Comparison of ENCODE assay signal across 8 cellular contexts in the genomic region with DNA sequence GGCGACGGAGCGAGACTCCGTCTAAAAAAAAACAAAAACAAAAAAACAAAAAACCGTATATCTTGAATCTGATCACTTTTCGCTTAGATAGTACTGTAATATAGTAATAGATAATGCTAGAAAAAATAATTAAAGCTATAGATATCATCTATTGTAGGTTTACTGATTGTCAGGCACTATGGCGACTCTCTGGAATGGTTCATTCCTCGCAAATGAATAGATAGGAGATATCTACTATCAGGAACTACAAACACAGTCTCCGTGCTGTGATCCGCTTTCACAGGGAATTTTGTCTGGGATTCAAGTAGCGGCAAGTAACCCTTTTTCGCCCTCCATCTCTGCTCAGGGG. TPM values are rescaled to one million over a fixed set of nuclear protein-coding genes. Genes with fewer than 3 reads are reported as not detected.
A peak's percentile ranks its signal among the peaks of the same experiment; 100 is the strongest.
DNase-seq lines count a peak whose midpoint lies in the region; ATAC-seq and TF ChIP-seq lines count a peak whose summit lies in the region.

No MANE protein-coding gene starts in this region.

- ATAC-seq in RWPE2 (ENCODE audit: low read depth): no peak
- ATAC-seq in GM18505 (IDR thresholded peaks at IDR 0.05; ENCODE audit: unreplicated experiment): no peak
- ATAC-seq in HG03520 (IDR thresholded peaks at IDR 0.05; ENCODE audit: unreplicated experiment): no peak

- H3K9ac ChIP-seq in trophoblast cell (ENCODE audit: low read length): peak overlapping the region; percentile 50

- H2AK5ac ChIP-seq in trophoblast cell (ENCODE audit: low read length): no peak overlapping the region

- CTCF ChIA-PET in Calu3 (lab: Charles Lee): interaction anchor here (1.3 kb wide), 1 partner anchor 55 kb away, joined by 5 read pairs; no protein-coding TSS in a partner anchor

- H3K9me3 Mint-ChIP-seq in Calu3 (ENCODE audit: low read depth, unreplicated experiment): no peaks in the 10 kb centered on the region

- intact Hi-C loops in Calu3 (cut with micrococcal nuclease; ENCODE audit: unreplicated experiment): no loop called here
- intact Hi-C loops in esophagus squamous epithelium (cut with DNase I): loop anchor here (10.0 kb wide), 2 partner anchors 84 to 136 kb away; partner anchors contain the start of genes RPP38 and SUV39H2

- 44 to 54% methylated on average over 10 to 11 of the region's 12 CpGs for WGBS in esophagus squamous epithelium, 2 donors
- WGBS in trophoblast cell (ENCODE audit: extremely low coverage, insufficient coverage, insufficient read length): no CpG with 5 or more reads among the region's 12 CpGs

- H2BK5ac ChIP-seq in trophoblast cell (ENCODE audit: low read depth, low read length, poor library complexity): no peak overlapping the region

- no peaks in the 10 kb centered on the region for H3K4me1 Mint-ChIP-seq in Calu3 (ENCODE audit: low read depth, unreplicated experiment)

- no peak overlapping the region for H3K18ac ChIP-seq in trophoblast cell (ENCODE audit: low read length)

- H3K27me3 Mint-ChIP-seq in Calu3 (ENCODE audit: unreplicated experiment): no peaks in the 10 kb centered on the region

- no peak overlapping the region for H2BK12ac ChIP-seq in trophoblast cell (ENCODE audit: low read length)

- peak overlapping the region; percentile 99 for H3K27ac Mint-ChIP-seq in Calu3 (ENCODE audit: unreplicated experiment)

- peak overlapping the region; percentile 44 for H4K12ac ChIP-seq in trophoblast cell (ENCODE audit: low read depth, low read length)

- H3K27me3 ChIP-seq in RWPE2 (ENCODE audit: insufficient read depth, poor library complexity, severe bottlenecking) (no peaks in the 10 kb centered on the region), esophagus squamous epithelium (no peaks in the 10 kb centered on the region), trophoblast cell (ENCODE audit: insufficient read depth, low read length) (no peaks in the 10 kb centered on the region)

- H3K4me3 ChIP-seq in RWPE2 (ENCODE audit: severe bottlenecking): peak overlapping the region; percentile 70
- H3K4me3 ChIP-seq in esophagus squamous epithelium: peak overlapping the region; percentile 52 to 92 (median 63)
- H3K4me3 ChIP-seq in trophoblast cell (ENCODE audit: low read depth, low read length): peak overlapping the region; percentile 85

- H3K4me1 ChIP-seq in RWPE2 (ENCODE audit: insufficient read depth, poor library complexity, severe bottlenecking) (peaks cover 11% of the 10 kb centered on the region), esophagus squamous epithelium (peaks cover 10 to 25% (median 11%) of the 10 kb centered on the region in 3 donors), trophoblast cell (ENCODE audit: control insufficient read depth in 1 of 2, insufficient read depth in 2 of 2, low read length in 2 of 2) (no peaks in the 10 kb centered on the region)

- H3K36me3 ChIP-seq in RWPE2 (ENCODE audit: low read depth): no peaks in the 10 kb centered on the region
- H3K36me3 ChIP-seq in esophagus squamous epithelium: no peaks in the 10 kb centered on the region
- no peaks in the 10 kb centered on the region for H3K36me3 ChIP-seq in trophoblast cell (ENCODE audit: control insufficient read depth in 1 of 2, insufficient read depth in 2 of 2, low read length in 2 of 2)

- no peak overlapping the region for H2BK120ac ChIP-seq in trophoblast cell (ENCODE audit: insufficient read depth, low read length, poor library complexity)

- H3K36me3 Mint-ChIP-seq in Calu3 (ENCODE audit: insufficient read depth, unreplicated experiment): peaks cover 39% of the 10 kb centered on the region

- peak overlapping the region; percentile 91 for H3K27ac ChIP-seq in RWPE2 (ENCODE audit: poor library complexity, severe bottlenecking)
- peak overlapping the region; percentile 92 to 98 (median 96) for H3K27ac ChIP-seq in esophagus squamous epithelium
- H3K27ac ChIP-seq in trophoblast cell (ENCODE audit: low read depth, low read length): no peak overlapping the region

- H3K79me1 ChIP-seq in trophoblast cell (ENCODE audit: low read length): peaks cover 13% of the 10 kb centered on the region

- H3K4ac ChIP-seq in trophoblast cell (ENCODE audit: low read depth, low read length): no peak overlapping the region

- H3K4me3 Mint-ChIP-seq in Calu3 (ENCODE audit: low read depth, unreplicated experiment): peak overlapping the region; percentile 97

- no peak for TF ChIP-seq POLR2A in esophagus squamous epithelium (IDR thresholded peaks at IDR 0.05)
- no peak for TF ChIP-seq POLR2A in GM18505 (IDR thresholded peaks at IDR 0.05; ENCODE audit: borderline replicate concordance, extremely low read depth, insufficient read depth, insufficient read length)

- peak overlapping the region; percentile 77 for H4K8ac ChIP-seq in trophoblast cell (ENCODE audit: low read depth, low read length)

- peak overlapping the region; percentile 43 for H2AFZ ChIP-seq in trophoblast cell (ENCODE audit: insufficient read depth, low read length, poor library complexity)

- TF ChIP-seq CTCF in Calu3 (IDR thresholded peaks at IDR 0.05; ENCODE audit: unreplicated experiment): no peak
- no peak for TF ChIP-seq CTCF in RWPE2 (IDR thresholded peaks at IDR 0.05; ENCODE audit: poor library complexity, severe bottlenecking)
- no peak for TF ChIP-seq CTCF in esophagus squamous epithelium (IDR thresholded peaks at IDR 0.05)

- TSS peak; percentile 89 for BruUV-seq in Calu3 (replicated peaks; lab: Mats Ljungman, UMichigan)

- no peak for DNase-seq in Calu3
- no peak for DNase-seq in RWPE2 (ENCODE audit: low spot score)
- no peak for DNase-seq in esophagus squamous epithelium (lab: John Stamatoyannopoulos, UW)
- no peak for DNase-seq in trophoblast cell
- DNase-seq in UCSD-AML1 (lab: John Stamatoyannopoulos, UW; ENCODE audit: unreplicated experiment): no peak
- DNase-seq in NCI-H2196 treated with DMSO at 0.1 percent for 48 hours (lab: John Stamatoyannopoulos, UW; ENCODE audit: unreplicated experiment): no peak

- peaks cover 5% of the 10 kb centered on the region for H3K79me2 ChIP-seq in trophoblast cell (ENCODE audit: control insufficient read depth, insufficient read depth, low read length, poor library complexity)

- H3K14ac ChIP-seq in trophoblast cell (ENCODE audit: low read length): no peak overlapping the region

- peak overlapping the region; percentile 8 for H4K91ac ChIP-seq in trophoblast cell (ENCODE audit: low read depth, low read length)

- peak overlapping the region; percentile 80 for H3K4me2 ChIP-seq in trophoblast cell (ENCODE audit: low read length)

- H3K9me3 ChIP-seq in RWPE2 (ENCODE audit: severe bottlenecking) (no peaks in the 10 kb centered on the region), esophagus squamous epithelium (no peaks in the 10 kb centered on the region), trophoblast cell (ENCODE audit: insufficient read depth, low read depth, low read length) (no peaks in the 10 kb centered on the region)

- H3K23ac ChIP-seq in trophoblast cell (ENCODE audit: low read length): no peak overlapping the region

RNA-seq across cellular contexts. Expression of gene MEIG1, which starts 0.3 kb away (rescaled TPM):
- total RNA-seq in Calu3 (2022) (not detected in 2 replicates), esophagus squamous epithelium (under 1 TPM in 1 of 4 donors, not detected in 3; 0.79 TPM)
- polyA plus RNA-seq in trophoblast cell (2013): 0.18 and 0.28 TPM in 2 replicates

RNA-seq across cellular contexts. Expression of gene DCLRE1C, which starts 5.0 kb away (rescaled TPM):
- total RNA-seq in Calu3 (2022) (21.2 and 26.3 TPM in 2 replicates), esophagus squamous epithelium (10 to 100 TPM in 3 of 4 donors, 1 to 10 TPM in 1; 8.2 to 15.6 (median 11.4) TPM)
- 4.7 and 5.1 TPM in 2 replicates for polyA plus RNA-seq in trophoblast cell (2013)
